1 cellular context compared by ENCODE assay signal in genomic region chr1:9242338-9242969, GRCh38.
TF ChIP-seq lines count a peak whose summit lies in the region.

No MANE protein-coding gene starts in this region.

TF ChIP-seq in IMR-90, 13 proteins besides CTCF, POLR2A, EP300 and RAD21 (continued from another document):
- TF ChIP-seq CEBPB (IDR thresholded peaks at IDR 0.05; ENCODE audit: low read depth, low read length): peak; percentile 21; the same call in 1 of the 2 replicates
- TF ChIP-seq FOS (IDR thresholded peaks at IDR 0.05; ENCODE audit: low read depth, low read length): no peak
- TF ChIP-seq MAZ (IDR thresholded peaks at IDR 0.05; ENCODE audit: borderline replicate concordance, low read depth, low read length): no peak
- no peak for TF ChIP-seq RCOR1 (IDR thresholded peaks at IDR 0.05; ENCODE audit: insufficient replicate concordance, low read length)
TF ChIP-seq in IMR-90: peak in this region for 1.
